25 cellular contexts compared by ENCODE assay signal in the genomic region with DNA sequence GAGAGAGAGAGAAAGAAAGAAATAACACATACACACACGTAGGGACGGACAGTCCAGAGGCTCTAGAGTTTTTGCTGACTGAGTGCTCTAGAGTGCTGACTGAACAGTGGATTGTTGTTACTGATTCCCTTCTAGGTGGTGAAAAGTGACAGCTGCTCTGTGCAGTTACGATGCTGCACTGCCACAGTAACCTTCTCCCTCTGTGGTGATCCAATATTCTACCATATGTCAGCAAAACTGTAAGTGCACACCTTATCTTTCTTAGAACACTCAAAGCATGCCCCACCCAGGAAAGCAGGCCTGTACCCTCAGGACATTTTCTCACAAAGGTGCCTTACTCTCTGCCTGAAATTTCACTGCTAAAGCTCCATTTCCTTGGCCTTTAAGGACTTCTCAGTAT.
"Had no signal": no experiment of that assay in that cellular context is flagged by ENCODE, and none has a peak within 500 bp of the region (broad histone marks: within the 10 kb centered on the region; RNA-seq: fewer than 3 reads in every experiment).

No MANE protein-coding gene starts in this region.

- FAIRE-seq: keratinocyte, pancreas had no signal

- ATAC-seq: esophagus mucosa, gastrocnemius medialis, left ventricle myocardium superior, lower lobe of right lung, natural killer cell, pancreas, sciatic nerve had no signal

- H3K4me2 ChIP-seq: smooth muscle cell had no signal

- H3K4me1 ChIP-seq: gastrocnemius medialis, lower lobe of right lung, pancreas, stomach, thyroid gland had no signal

- DNase-seq: effector CD8-positive, alpha-beta T cell; endodermal cell; foreskin fibroblast; gastrocnemius medialis; left ventricle myocardium superior; lower lobe of right lung; natural killer cell; pancreas; retina; stimulated activated CD4-positive, alpha-beta T cell treated with anti-CD3 and anti-CD28 coated beads, Interleukin-12 subunit alpha, Interleukin-12 subunit beta, amount 100 ng/mL, for 4 hours; stimulated activated CD4-positive, alpha-beta T cell treated with anti-CD3 and anti-CD28 coated beads, Interleukin-1b, Interleukin-23, amount 100 ng/mL, for 48 hours; stimulated activated CD4-positive, alpha-beta T cell treated with anti-CD3 and anti-CD28 coated beads, Interleukin-4, amount 100 ng/mL, for 1 hour; stimulated activated CD8-positive, alpha-beta memory T cell treated with anti-CD3 and anti-CD28 coated beads, Interleukin-4, amount 100 ng/mL, for 48 hours; stimulated activated naive CD4-positive, alpha-beta T cell treated with Interleukin-2 at 50 U/mL for 16 hours; stomach; thyroid gland had no signal

- H3K27me3 Mint-ChIP-seq: dendritic cell treated with granulocyte-macrophage colony-stimulating factor and Interleukin-4, amounts not matched to agents 40 ng/mL and 50 ng/mL, for 4 days; type B pancreatic cell had no signal

- H3K4me3 ChIP-seq: gastrocnemius medialis, lower lobe of right lung, pancreas, smooth muscle cell, stomach, thyroid gland had no signal

- H3K27ac Mint-ChIP-seq: dendritic cell treated with granulocyte-macrophage colony-stimulating factor and Interleukin-4, amounts not matched to agents 40 ng/mL and 50 ng/mL, for 4 days; endodermal cell; natural killer cell; type B pancreatic cell had no signal

- H3K27ac ChIP-seq: epithelial cell of prostate, gastrocnemius medialis, lower lobe of right lung, neutrophil, pancreas, stomach, thyroid gland had no signal

- H3K36me3 ChIP-seq: gastrocnemius medialis, lower lobe of right lung, neutrophil, pancreas, stomach, thyroid gland had no signal

- H3K27me3 ChIP-seq: gastrocnemius medialis, neutrophil, pancreas, thyroid gland had no signal

- H3K9me3 Mint-ChIP-seq: neural crest cell, type B pancreatic cell had no signal

- H3K4me1 Mint-ChIP-seq: natural killer cell had no signal

- H3K4me3 Mint-ChIP-seq: dendritic cell treated with granulocyte-macrophage colony-stimulating factor and Interleukin-4, amounts not matched to agents 40 ng/mL and 50 ng/mL, for 4 days; endodermal cell; natural killer cell; neural crest cell; type B pancreatic cell had no signal

- H3K36me3 Mint-ChIP-seq: natural killer cell, type B pancreatic cell had no signal

- H3K9me3 ChIP-seq: gastrocnemius medialis, lower lobe of right lung, neutrophil, pancreas, thyroid gland had no signal
